ENCODE assay signal across 25 cellular contexts in genomic region chr12:131754184-131754583, GRCh38.
"Had no signal": no experiment of that assay in that cellular context is flagged by ENCODE, and none has a peak within 500 bp of the region (broad histone marks: within the 10 kb centered on the region; RNA-seq: fewer than 3 reads in every experiment).

No MANE protein-coding gene starts in this region.

- ATAC-seq: activated naive CD4-positive, alpha-beta T cell treated with anti-CD3 and anti-CD28 coated beads, Interleukin-2, amount 50 U/mL, for 72 hours; activated T-helper 17 cell treated with anti-CD3 and anti-CD28 coated beads, Interleukin-2, amount 50 U/mL, for 72 hours; effector memory CD8-positive, alpha-beta T cell; esophagus mucosa had no signal

- DNase-seq: activated CD4-positive, alpha-beta memory T cell treated with anti-CD3 and anti-CD28 coated beads, Interleukin-2, amount 10 ng/mL, durations not matched to agents 7 days and 5 days; activated CD4-positive, alpha-beta T cell treated with anti-CD3 and anti-CD28 coated beads for 1 hour; activated CD4-positive, alpha-beta T cell treated with anti-CD3 and anti-CD28 coated beads for 4 hours; activated CD4-positive, alpha-beta T cell treated with anti-CD3 and anti-CD28 coated beads, Interleukin-2, amount 10 ng/mL, durations not matched to agents 7 days and 5 days; activated CD4-positive, alpha-beta T cell treated with anti-CD3 and anti-CD28 coated beads, Interleukin-2, amount 50 U/mL, for 4 hours; activated effector memory CD4-positive, alpha-beta T cell treated with Interleukin-2 at 50 U/mL for 16 hours; activated gamma-delta T cell treated with Interleukin-2 at 50 U/mL for 16 hours; activated naive CD4-positive, alpha-beta T cell treated with Interleukin-2 at 50 U/mL for 16 hours; activated naive CD8-positive, alpha-beta T cell treated with anti-CD3 and anti-CD28 coated beads, Interleukin-2, amount 10 ng/mL, durations not matched to agents 7 days and 5 days; activated T-cell treated with anti-CD3 and anti-CD28 coated beads, Interleukin-2, amount 50 U/mL, for 1 hour; cortex of kidney; dermis blood vessel endothelial cell; effector CD4-positive, alpha-beta T cell; effector memory CD8-positive, alpha-beta T cell; foreskin fibroblast; head of caudate nucleus; T-helper 2 cell had no signal

- H3K27ac Mint-ChIP-seq: activated CD4-positive, alpha-beta memory T cell treated with anti-CD3 and anti-CD28 coated beads, Interleukin-2, amount 10 ng/mL, durations not matched to agents 7 days and 5 days; activated CD4-positive, alpha-beta T cell treated with anti-CD3 and anti-CD28 coated beads, Interleukin-2, amount 10 ng/mL, durations not matched to agents 7 days and 5 days; activated naive CD8-positive, alpha-beta T cell treated with anti-CD3 and anti-CD28 coated beads, Interleukin-2, amount 10 ng/mL, durations not matched to agents 7 days and 5 days; effector memory CD8-positive, alpha-beta T cell had no signal

- H3K9me3 Mint-ChIP-seq: activated CD4-positive, alpha-beta T cell treated with anti-CD3 and anti-CD28 coated beads, Interleukin-2, amount 10 ng/mL, durations not matched to agents 7 days and 5 days; activated naive CD4-positive, alpha-beta T cell treated with anti-CD3 and anti-CD28 coated beads, Interleukin-2, amount 50 U/mL, for 72 hours; activated naive CD8-positive, alpha-beta T cell treated with anti-CD3 and anti-CD28 coated beads, Interleukin-2, amount 10 ng/mL, durations not matched to agents 7 days and 5 days; activated T-helper 17 cell treated with anti-CD3 and anti-CD28 coated beads, Interleukin-2, amount 50 U/mL, for 72 hours; brain; central memory CD8-positive, alpha-beta T cell; effector memory CD8-positive, alpha-beta T cell had no signal

- H3K4me3 Mint-ChIP-seq: activated CD4-positive, alpha-beta memory T cell treated with anti-CD3 and anti-CD28 coated beads, Interleukin-2, amount 10 ng/mL, durations not matched to agents 7 days and 5 days; activated CD4-positive, alpha-beta T cell treated with anti-CD3 and anti-CD28 coated beads, Interleukin-2, amount 10 ng/mL, durations not matched to agents 7 days and 5 days; activated naive CD8-positive, alpha-beta T cell treated with anti-CD3 and anti-CD28 coated beads, Interleukin-2, amount 10 ng/mL, durations not matched to agents 7 days and 5 days; activated T-helper 17 cell treated with anti-CD3 and anti-CD28 coated beads, Interleukin-2, amount 50 U/mL, for 72 hours; brain; central memory CD8-positive, alpha-beta T cell; effector memory CD8-positive, alpha-beta T cell had no signal

- H3K4me3 ChIP-seq: ascending aorta, breast epithelium, cardiac muscle cell had no signal

- H3K27me3 ChIP-seq: ascending aorta, breast epithelium, cardiac muscle cell had no signal

- H3K4me1 ChIP-seq: ascending aorta, breast epithelium had no signal

- H3K27ac ChIP-seq: ascending aorta, breast epithelium, cardiac muscle cell had no signal

- H3K9me3 ChIP-seq: ascending aorta, breast epithelium had no signal

- H3K4me1 Mint-ChIP-seq: activated naive CD8-positive, alpha-beta T cell treated with anti-CD3 and anti-CD28 coated beads, Interleukin-2, amount 10 ng/mL, durations not matched to agents 7 days and 5 days; activated T-helper 17 cell treated with anti-CD3 and anti-CD28 coated beads, Interleukin-2, amount 50 U/mL, for 72 hours had no signal

- H3K27me3 Mint-ChIP-seq: activated CD4-positive, alpha-beta memory T cell treated with anti-CD3 and anti-CD28 coated beads, Interleukin-2, amount 10 ng/mL, durations not matched to agents 7 days and 5 days; activated CD4-positive, alpha-beta T cell treated with anti-CD3 and anti-CD28 coated beads, Interleukin-2, amount 10 ng/mL, durations not matched to agents 7 days and 5 days; activated naive CD8-positive, alpha-beta T cell treated with anti-CD3 and anti-CD28 coated beads, Interleukin-2, amount 10 ng/mL, durations not matched to agents 7 days and 5 days; activated T-helper 17 cell treated with anti-CD3 and anti-CD28 coated beads, Interleukin-2, amount 50 U/mL, for 72 hours; brain; central memory CD8-positive, alpha-beta T cell; effector memory CD8-positive, alpha-beta T cell had no signal
